11 cellular contexts compared by ENCODE assay signal in genomic region chr10:6786579-6787031, GRCh38.
A peak's percentile ranks its signal among the peaks of the same experiment; 100 is the strongest.
DNase-seq lines count a peak whose midpoint lies in the region; ATAC-seq and TF ChIP-seq lines count a peak whose summit lies in the region.
"Had no signal": no experiment of that assay in that cellular context is flagged by ENCODE, and none has a peak within 500 bp of the region (broad histone marks: within the 10 kb centered on the region; RNA-seq: fewer than 3 reads in every experiment).

No MANE protein-coding gene starts in this region.

- POLR2A ChIA-PET in AG04450 (lab: Yijun Ruan, JAX): no interaction called here

- ATAC-seq in GM18873 (IDR thresholded peaks at IDR 0.05; ENCODE audit: low FRiP score, unreplicated experiment): no peak

- CTCF ChIA-PET in AG04450 (lab: Charles Lee): interaction anchor here (0.6 to 1.7 kb wide), 19 partner anchors 9 to 633 kb away, joined by 3 to 10 read pairs (median 3); no protein-coding TSS in a partner anchor

- no peaks in the 10 kb centered on the region for H3K36me3 Mint-ChIP-seq in nephron (ENCODE audit: low read depth)

- H3K4me3 Mint-ChIP-seq in nephron: no peak overlapping the region

- H3K27me3 ChIP-seq in AG04450 (ENCODE audit: control insufficient read depth, insufficient read depth, low read length) (no peaks in the 10 kb centered on the region), dorsolateral prefrontal cortex (peaks cover 0 to 14% (median 0%) of the 10 kb centered on the region in 45 donors)
- H3K27me3 ChIP-seq: upper lobe of left lung had no signal

- no peaks in the 10 kb centered on the region for H3K9me3 Mint-ChIP-seq in nephron

- H3K27me3 Mint-ChIP-seq in nephron (ENCODE audit: low read depth): peaks cover 7% of the 10 kb centered on the region

- peak; percentile 41 for DNase-seq in AG04450 (ENCODE audit: low read depth, low spot score)
- no peak for DNase-seq in LNCaP clone FGC (ENCODE audit: low read depth)
- peak in 9 of 10 donors; percentile 12 to 64 (median 49) for DNase-seq in dorsolateral prefrontal cortex
- no peak for DNase-seq in NCI-H1417 (lab: John Stamatoyannopoulos, UW)
- DNase-seq in HUDEP-2 (lab: John Stamatoyannopoulos, UW; ENCODE audit: unreplicated experiment in 76 of 76): no peak
- no peak for DNase-seq in germinal center (ENCODE audit: low spot score)
- DNase-seq: NCI-H69, upper lobe of left lung had no signal

- H3K27ac ChIP-seq in AG04450 (ENCODE audit: low read depth, low read length) (peak overlapping the region; percentile 49), dorsolateral prefrontal cortex (peak overlapping the region in 21 of 59 donors; percentile 8 to 85 (median 46))
- H3K27ac ChIP-seq: HL-60, upper lobe of left lung had no signal

- H3K9me3 ChIP-seq in AG04450 (ENCODE audit: control insufficient read depth, insufficient read depth, low read length): no peaks in the 10 kb centered on the region
- H3K9me3 ChIP-seq: upper lobe of left lung had no signal

- H3K27ac Mint-ChIP-seq in nephron: no peak overlapping the region

- intact Hi-C loops in dorsolateral prefrontal cortex (cut with DNase I): loop anchor here in 1 of 2 donors (2.0 to 5.0 kb wide), 2 partner anchors 56 to 630 kb away; no protein-coding TSS in a partner anchor

- peaks cover 9% of the 10 kb centered on the region for H3K4me1 Mint-ChIP-seq in nephron

- TF ChIP-seq CTCF in AG04450 (IDR thresholded peaks at IDR 0.05; ENCODE audit: low read depth, low read length): peak; percentile 70
- peak; percentile 61 for TF ChIP-seq CTCF in LNCaP clone FGC (IDR thresholded peaks at IDR 0.05; ENCODE audit: control insufficient read depth, extremely low read depth, insufficient read depth)
- TF ChIP-seq CTCF in dorsolateral prefrontal cortex (IDR thresholded peaks at IDR 0.05 in 54 of 56, conservative IDR thresholded peaks at IDR 0.05 in 2 of 56; ENCODE audit: low read depth in 1 of 56, partially characterized antibody in 56 of 56): peak; percentile 30 to 82 (median 61)
- TF ChIP-seq CTCF in nephron (IDR thresholded peaks at IDR 0.05; ENCODE audit: unreplicated experiment in 3 of 3): peak; percentile 43 to 55 (median 50)

- H3K4me3 ChIP-seq in AG04450 (ENCODE audit: low read depth, low read length) (peak overlapping the region; percentile 14), LNCaP clone FGC (ENCODE audit: low read depth, low read length) (no peak overlapping the region), dorsolateral prefrontal cortex (peak overlapping the region in 21 of 59 donors; percentile 1 to 40 (median 17))
- H3K4me3 ChIP-seq: upper lobe of left lung had no signal

Comparison
In these comparisons a context has a peak if more than half of its experiments do, and no peak if none do; other contexts are left out.
1. DNase-seq: peak in AG04450 (single experiment) and dorsolateral prefrontal cortex (9 of 10); none in LNCaP clone FGC (single experiment), NCI-H1417 (0 of 3), HUDEP-2 (0 of 76) and germinal center (single experiment).
2. Peak in every context shown above with its lines, with median percentiles within 50 percentile points of each other: CTCF ChIP-seq.